In genomic region chr15:80605591-80606150, GRCh38 we compare ENCODE assay signal across 21 cellular contexts.
A peak's percentile ranks its signal among the peaks of the same experiment; 100 is the strongest.
DNase-seq lines count a peak whose midpoint lies in the region; ATAC-seq and TF ChIP-seq lines count a peak whose summit lies in the region.
"Had no signal": no experiment of that assay in that cellular context is flagged by ENCODE, and none has a peak within 500 bp of the region (broad histone marks: within the 10 kb centered on the region; RNA-seq: fewer than 3 reads in every experiment).

No MANE protein-coding gene starts in this region.

- no peak overlapping the region for H3K23ac ChIP-seq in IMR-90 (ENCODE audit: low read depth, low read length)

- no peak for TF ChIP-seq RAD21 in IMR-90 (IDR thresholded peaks at IDR 0.05; ENCODE audit: low read length)

- no peak overlapping the region for H3K27ac ChIP-seq in IMR-90 (ENCODE audit: insufficient read depth, low read length)

- no peak overlapping the region for H3K9ac ChIP-seq in IMR-90 (ENCODE audit: low read depth, low read length)

- no peaks in the 10 kb centered on the region for H3K79me1 ChIP-seq in IMR-90 (ENCODE audit: low read depth in 1 of 2, low read length in 2 of 2)

- dilution Hi-C loops in IMR-90 (cut with HindIII; ENCODE audit: low sequenced_read_pairs, unreplicated experiment): no loop called here

- peak overlapping the region; percentile 69 for H2AK5ac ChIP-seq in IMR-90 (ENCODE audit: low read depth, low read length)

- peak overlapping the region; percentile 58; the same call in 1 of the 2 replicates for H2BK20ac ChIP-seq in IMR-90 (ENCODE audit: low read depth, low read length)

- no peak overlapping the region for H2AK9ac ChIP-seq in IMR-90 (replicated peaks; ENCODE audit: low read depth, low read length, poor library complexity)

- H4K20me1 ChIP-seq in IMR-90 (ENCODE audit: insufficient read depth, low read length): no peaks in the 10 kb centered on the region

- peaks cover 3% of the 10 kb centered on the region for H3K9me3 Mint-ChIP-seq in glutamatergic neuron (ENCODE audit: unreplicated experiment)
- H3K9me3 Mint-ChIP-seq in osteocyte (ENCODE audit: unreplicated experiment): no peaks in the 10 kb centered on the region
- H3K9me3 Mint-ChIP-seq: CD4-positive, CD25-positive, alpha-beta regulatory T cell; CD8-positive, alpha-beta memory T cell had no signal

- H3K4ac ChIP-seq in IMR-90 (ENCODE audit: low read depth, low read length): peak overlapping the region; percentile 44; the same call in 1 of the 2 replicates

- no peaks in the 10 kb centered on the region for H3K36me3 ChIP-seq in IMR-90 (ENCODE audit: control insufficient read depth, insufficient read depth, low read length)
- H3K36me3 ChIP-seq: BE2C had no signal

- H2AFZ ChIP-seq in IMR-90 (replicated peaks; ENCODE audit: low read length, poor library complexity): no peak overlapping the region

- no peak overlapping the region for H3K4me2 ChIP-seq in IMR-90 (ENCODE audit: low read depth, low read length)

- H2BK120ac ChIP-seq in IMR-90 (ENCODE audit: low read depth, low read length): peak overlapping the region; percentile 44; the same call in 1 of the 2 replicates

- H3K27me3 ChIP-seq in IMR-90 (ENCODE audit: control insufficient read depth, insufficient read depth, low read length): no peaks in the 10 kb centered on the region
- H3K27me3 ChIP-seq: BE2C had no signal

- 0 out of 4 replicates have a peak overlapping the region, but pooled peaks of 1 of the 2 experiments have one; percentile 39 for H4K8ac ChIP-seq in IMR-90 (ENCODE audit: low read depth in 2 of 2, low read length in 2 of 2)

- DNase-seq in G401 (ENCODE audit: low spot score): peak; percentile 80
- DNase-seq in IMR-90: no peak
- no peak for DNase-seq in glutamatergic neuron
- peak; percentile 62 for DNase-seq in osteocyte (ENCODE audit: extremely low spot score, unreplicated experiment)
- DNase-seq in NCI-H1436 treated with DMSO at 0.1 percent for 48 hours (lab: John Stamatoyannopoulos, UW): no peak
- DNase-seq: ACHN; BE2C; CD4-positive, CD25-positive, alpha-beta regulatory T cell; CD8-positive, alpha-beta memory T cell; COR-L47; DMS 273 treated with DMSO at 0.1 percent for 48 hours; DMS53; DND-41; EL; GOT3; H7; HFFc6 had no signal

- H3K4me3 Mint-ChIP-seq in glutamatergic neuron (ENCODE audit: unreplicated experiment): peak overlapping the region; percentile 66
- H3K4me3 Mint-ChIP-seq in osteocyte (ENCODE audit: unreplicated experiment): no peak overlapping the region
- H3K4me3 Mint-ChIP-seq: CD4-positive, CD25-positive, alpha-beta regulatory T cell; CD8-positive, alpha-beta memory T cell; HFFc6; IgD-negative memory B cell had no signal

- peaks cover 2% of the 10 kb centered on the region for H3K27me3 Mint-ChIP-seq in glutamatergic neuron (ENCODE audit: unreplicated experiment)
- H3K27me3 Mint-ChIP-seq in osteocyte (ENCODE audit: unreplicated experiment): no peaks in the 10 kb centered on the region

- peak overlapping the region; percentile 25; the same call in 1 of the 2 replicates for H4K91ac ChIP-seq in IMR-90 (ENCODE audit: insufficient read depth, low read depth, low read length)

- TF ChIP-seq POLR2A in IMR-90 (IDR thresholded peaks at IDR 0.05; ENCODE audit: low read depth, low read length): no peak

- BruUV-seq in IMR-90 (replicated peaks; lab: Mats Ljungman, UMichigan): no TSS peak

- H3K4me1 Mint-ChIP-seq in glutamatergic neuron (ENCODE audit: low read depth, unreplicated experiment): peaks cover 7% of the 10 kb centered on the region
- peaks cover 49% of the 10 kb centered on the region for H3K4me1 Mint-ChIP-seq in osteocyte (ENCODE audit: unreplicated experiment)
- H3K4me1 Mint-ChIP-seq: CD4-positive, CD25-positive, alpha-beta regulatory T cell; CD8-positive, alpha-beta memory T cell; IgD-negative memory B cell had no signal

- H3K4me3 ChIP-seq in IMR-90 (ENCODE audit: insufficient read depth, low read depth, low read length): no peak overlapping the region

- in situ Hi-C loops in G401 (cut with HindIII; ENCODE audit: low sequenced_read_pairs): no loop called here
- in situ Hi-C loops in IMR-90 (cut with MboI; ENCODE audit: low sequenced_read_pairs): no loop called here

- peak overlapping the region; percentile 17 for H3K18ac ChIP-seq in IMR-90 (ENCODE audit: low read depth, low read length)

- no peaks in the 10 kb centered on the region for H3K9me1 ChIP-seq in IMR-90 (ENCODE audit: insufficient read depth, low read length)

- H3K14ac ChIP-seq in IMR-90 (replicated peaks; ENCODE audit: low read depth, low read length): peak overlapping the region; percentile 16; the same call in 1 of the 2 replicates

- ATAC-seq in IMR-90 (ENCODE audit: low read depth): no peak
- no peak for ATAC-seq in HG02840 (IDR thresholded peaks at IDR 0.05; ENCODE audit: low FRiP score, unreplicated experiment)
- no peak for ATAC-seq in GM18498 (IDR thresholded peaks at IDR 0.05; ENCODE audit: unreplicated experiment)
- ATAC-seq: HCT116 had no signal

- CTCF ChIA-PET in IMR-90 (lab: Yijun Ruan, JAX): interaction anchor here (1.7 kb wide), 1 partner anchor 10 kb away, joined by 3 read pairs; no protein-coding TSS in a partner anchor

- no peaks in the 10 kb centered on the region for H3K9me3 ChIP-seq in IMR-90 (ENCODE audit: control insufficient read depth, insufficient read depth, low read length)
- H3K9me3 ChIP-seq: BE2C had no signal

- WGBS in IMR-90 (ENCODE audit: extremely low coverage in 2 of 2, insufficient read length in 1 of 2), 2 experiments: 80% methylated on average over 2 of the region's 6 CpGs; no CpG with 5 or more reads in 1 of the 2 experiments

- no peak overlapping the region for H2BK5ac ChIP-seq in IMR-90 (ENCODE audit: low read depth, low read length, poor library complexity, severe bottlenecking)

- 0 out of 3 replicates have a peak overlapping the region, but pooled peaks have one; percentile 10 for H2BK15ac ChIP-seq in IMR-90 (ENCODE audit: low read depth, low read length)

- H3K27ac Mint-ChIP-seq in glutamatergic neuron (ENCODE audit: unreplicated experiment): no peak overlapping the region
- H3K27ac Mint-ChIP-seq in osteocyte (ENCODE audit: unreplicated experiment): no peak overlapping the region
- H3K27ac Mint-ChIP-seq: CD4-positive, CD25-positive, alpha-beta regulatory T cell; HFFc6; IgD-negative memory B cell had no signal

- intact Hi-C loops in IMR-90 (cut with micrococcal nuclease): no loop called here

- POLR2A ChIA-PET in IMR-90 (lab: Charles Lee; ENCODE audit: unreplicated experiment): no interaction called here

- H3K56ac ChIP-seq in IMR-90 (ENCODE audit: extremely low read depth, insufficient read depth, low read length): no peak overlapping the region

- H3K4me1 ChIP-seq in IMR-90 (ENCODE audit: control insufficient read depth, insufficient read depth, low read length): peaks cover 13% of the 10 kb centered on the region; the same call in 1 of the 2 replicates
- H3K4me1 ChIP-seq: BE2C had no signal

- H4K5ac ChIP-seq in IMR-90 (ENCODE audit: low read depth, low read length): 0 out of 2 replicates have a peak overlapping the region, but pooled peaks have one; percentile 31

- TF ChIP-seq CTCF in IMR-90 (conservative IDR thresholded peaks at IDR 0.05; ENCODE audit: low read depth, low read length) (no peak), glutamatergic neuron (IDR thresholded peaks at IDR 0.05; ENCODE audit: partially characterized antibody, unreplicated experiment) (no peak), osteocyte (IDR thresholded peaks at IDR 0.05) (no peak)

- no peaks in the 10 kb centered on the region for H3K36me3 Mint-ChIP-seq in glutamatergic neuron (ENCODE audit: unreplicated experiment)
- H3K36me3 Mint-ChIP-seq in osteocyte (ENCODE audit: unreplicated experiment): no peaks in the 10 kb centered on the region
- H3K36me3 Mint-ChIP-seq: CD4-positive, CD25-positive, alpha-beta regulatory T cell; CD8-positive, alpha-beta memory T cell; IgD-negative memory B cell had no signal

TF ChIP-seq in IMR-90, 13 proteins besides CTCF, POLR2A, EP300 and RAD21:
- no peak for TF ChIP-seq NFE2L2 (IDR thresholded peaks at IDR 0.05; ENCODE audit: low read depth, low read length)
- no peak for TF ChIP-seq SMC3 (IDR thresholded peaks at IDR 0.05; ENCODE audit: low read depth, low read length)
- TF ChIP-seq MAFK (IDR thresholded peaks at IDR 0.05; ENCODE audit: low read depth, low read length): no peak
- TF ChIP-seq CHD1 (IDR thresholded peaks at IDR 0.05; ENCODE audit: low read depth, low read length): no peak
- no peak for TF ChIP-seq CEBPB (IDR thresholded peaks at IDR 0.05; ENCODE audit: low read depth, low read length)
- TF ChIP-seq MAZ (IDR thresholded peaks at IDR 0.05; ENCODE audit: borderline replicate concordance, low read depth, low read length): no peak
- TF ChIP-seq FOS (IDR thresholded peaks at IDR 0.05; ENCODE audit: low read depth, low read length): no peak
- no peak for TF ChIP-seq USF2 (IDR thresholded peaks at IDR 0.05; ENCODE audit: low read depth, low read length)

Comparison
In these comparisons a context has a peak if more than half of its experiments do, and no peak if none do; other contexts are left out.
1. DNase-seq: peak in G401 (single experiment) and osteocyte (single experiment); none in IMR-90 (single experiment), glutamatergic neuron (single experiment) and NCI-H1436 treated with DMSO at 0.1 percent for 48 hours (single experiment).